17 cellular contexts compared by ENCODE assay signal in the genomic region with DNA sequence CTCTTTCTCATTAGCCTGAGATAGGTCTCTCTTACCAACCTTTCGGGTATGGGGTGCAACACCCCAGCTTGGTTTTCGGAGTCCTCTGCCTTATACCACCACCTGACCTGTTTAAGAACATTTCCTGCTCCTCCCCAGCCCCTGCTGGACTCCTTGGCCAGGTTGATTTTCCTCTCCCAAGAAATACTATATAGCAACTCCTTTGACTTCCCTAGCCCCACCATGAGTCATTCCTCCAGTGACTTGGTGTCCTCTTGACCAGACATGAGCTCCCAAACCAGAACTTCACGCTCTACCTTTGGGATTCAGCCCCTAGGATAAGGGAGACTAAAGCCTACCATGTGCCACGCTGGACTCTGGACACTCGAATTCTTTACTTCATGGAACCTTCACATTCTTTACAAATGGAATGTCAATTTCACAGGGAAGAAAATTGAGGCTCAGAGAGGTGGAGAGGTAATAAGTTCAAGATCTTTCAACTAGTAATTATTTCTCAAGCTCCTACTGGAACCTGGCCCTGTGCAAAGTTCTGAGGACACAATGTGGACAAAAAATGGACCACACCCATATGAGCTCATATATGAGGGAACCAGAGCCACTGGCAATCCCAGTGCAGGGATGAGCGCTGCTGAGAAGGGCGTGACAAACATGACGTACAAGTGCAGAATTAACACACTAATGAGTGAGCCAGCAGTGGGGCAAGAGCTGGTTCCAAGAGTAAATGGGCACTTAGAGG. TPM values are rescaled to one million over a fixed set of nuclear protein-coding genes. Genes with fewer than 3 reads are reported as not detected.
DNase-seq lines count a peak whose midpoint lies in the region; ATAC-seq lines count a peak whose summit lies in the region.
"Had no signal": no experiment of that assay in that cellular context is flagged by ENCODE, and none has a peak within 500 bp of the region (broad histone marks: within the 10 kb centered on the region; RNA-seq: fewer than 3 reads in every experiment).

No MANE protein-coding gene starts in this region.

- DNase-seq in NCI-H748 (lab: John Stamatoyannopoulos, UW; ENCODE audit: unreplicated experiment) = peak; percentile 57
- no peak for DNase-seq in NCI-H748 treated with DMSO at 0.1 percent for 48 hours (lab: John Stamatoyannopoulos, UW)
- DNase-seq in fibroblast of peridontal ligament (ENCODE audit: extremely low read depth) = peak; percentile 11
- DNase-seq in mesenteric fat pad (ENCODE audit: low spot score) = peak; percentile 88
- no peak for DNase-seq in stimulated activated CD4-positive, alpha-beta T cell treated with anti-CD3 and anti-CD28 coated beads, Interleukin-15, amount 100 ng/mL, for 24 hours
- no peak for DNase-seq in NCI-H345 (lab: John Stamatoyannopoulos, UW)
- no peak for DNase-seq in dermis blood vessel endothelial cell
- DNase-seq: 8988T; activated CD8-positive, alpha-beta memory T cell treated with anti-CD3 and anti-CD28 coated beads, Interleukin-2, amount 50 U/mL, for 48 hours; hypothalamus; midbrain; MM.1S; NCI-H446; SHP77 treated with DMSO at 0.1 percent for 48 hours; WERI-Rb-1 had no signal

- ATAC-seq in GM18511 (IDR thresholded peaks at IDR 0.05; ENCODE audit: unreplicated experiment) = no peak

RNA-seq across cellular contexts. Expression of a gene that starts 48.2 kb away (rescaled TPM):
- total RNA-seq in mesenteric fat pad = 100 TPM
- 35.2 and 55.2 TPM in 2 replicates for total RNA-seq in dermis blood vessel endothelial cell

RNA-seq across cellular contexts. Expression of a gene that starts 50.4 kb away (rescaled TPM):
- total RNA-seq in mesenteric fat pad (not detected), dermis blood vessel endothelial cell (not detected in 2 replicates)
- total RNA-seq: adrenal gland had no signal

Comparison
In these comparisons a context has a peak if more than half of its experiments do, and no peak if none do; other contexts are left out.
1. DNase-seq: peak in NCI-H748 (single experiment), fibroblast of peridontal ligament (single experiment) and mesenteric fat pad (single experiment); none in NCI-H748 treated with DMSO at 0.1 percent for 48 hours (single experiment), stimulated activated CD4-positive, alpha-beta T cell treated with anti-CD3 and anti-CD28 coated beads, Interleukin-15, amount 100 ng/mL, for 24 hours (single experiment), NCI-H345 (single experiment) and dermis blood vessel endothelial cell (single experiment).